ENCODE assay signal across 9 cellular contexts in the genomic region with DNA sequence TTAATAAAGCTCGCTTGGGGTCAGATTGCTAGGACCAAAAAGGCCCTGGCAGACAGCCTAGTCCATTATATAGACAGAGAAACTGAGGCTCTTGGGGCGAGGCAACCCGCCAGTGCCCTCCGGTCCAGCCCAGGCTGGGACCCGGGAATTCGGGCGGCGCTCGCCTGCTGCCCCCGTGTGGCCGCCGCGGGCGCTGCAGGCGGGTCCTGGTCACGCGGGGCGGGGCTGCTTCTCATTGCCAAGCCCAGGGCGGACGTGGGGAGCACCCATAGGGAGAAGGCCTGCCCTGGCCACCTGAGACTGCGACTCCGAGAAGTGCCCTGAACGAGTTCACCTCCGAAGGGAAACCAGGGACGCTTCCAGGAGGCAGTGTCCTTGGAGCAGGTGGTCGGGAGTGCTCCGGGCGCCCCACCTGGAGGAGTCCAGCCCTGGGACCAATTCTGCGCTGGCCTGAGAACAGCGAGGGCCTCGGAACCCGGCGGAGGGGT. TPM values are rescaled to one million over a fixed set of nuclear protein-coding genes. Genes with fewer than 3 reads are reported as not detected.
DNase-seq lines count a peak whose midpoint lies in the region; ATAC-seq and TF ChIP-seq lines count a peak whose summit lies in the region.
"Had no signal": no experiment of that assay in that cellular context is flagged by ENCODE, and none has a peak within 500 bp of the region (broad histone marks: within the 10 kb centered on the region; RNA-seq: fewer than 3 reads in every experiment).

No MANE protein-coding gene starts in this region.

- H3K4me1 Mint-ChIP-seq in CD8-positive, alpha-beta T cell (ENCODE audit: low read depth), result no peaks in the 10 kb centered on the region
- no peaks in the 10 kb centered on the region for H3K4me1 Mint-ChIP-seq in activated naive CD4-positive, alpha-beta T cell treated with anti-CD3 and anti-CD28 coated beads for 36 hours (ENCODE audit: low read depth)

- H3K9me3 Mint-ChIP-seq in CD8-positive, alpha-beta T cell, result no peaks in the 10 kb centered on the region
- no peaks in the 10 kb centered on the region for H3K9me3 Mint-ChIP-seq in activated naive CD4-positive, alpha-beta T cell treated with anti-CD3 and anti-CD28 coated beads for 36 hours

- no peak overlapping the region for H3K27ac Mint-ChIP-seq in CD8-positive, alpha-beta T cell
- no peak overlapping the region for H3K27ac Mint-ChIP-seq in activated naive CD4-positive, alpha-beta T cell treated with anti-CD3 and anti-CD28 coated beads for 36 hours

- peak; percentile 98 for ATAC-seq in CD8-positive, alpha-beta T cell
- ATAC-seq in HCT116 (peak; percentile 90), Right ventricle myocardium superior (ENCODE audit: poor library complexity) (peak; percentile 92), psoas muscle (peak; percentile 80 to 93 (median 86)), HG03457 (IDR thresholded peaks at IDR 0.05; ENCODE audit: unreplicated experiment) (no peak)

- RAD21 ChIA-PET in HCT116 (lab: Charles Lee; ENCODE audit: low non-redundant PET in 1 of 2, low total read pairs in 2 of 2, uncharacterized antibody in 2 of 2, unreplicated experiment in 2 of 2), result interaction anchor here in 1 of 2 experiments (0.5 kb wide), 1 partner anchor 14 kb away, joined by 3 read pairs; no protein-coding TSS in a partner anchor

- no peak overlapping the region for H3K4me2 ChIP-seq in HCT116 (ENCODE audit: low read length)

- peak; percentile 46 to 87 (median 67) for DNase-seq in CD8-positive, alpha-beta T cell
- DNase-seq in HCT116 (ENCODE audit: low read depth, low spot score), result peak; percentile 8
- DNase-seq in SK-N-DZ (ENCODE audit: low spot score), result peak; percentile 52
- DNase-seq in activated naive CD4-positive, alpha-beta T cell treated with anti-CD3 and anti-CD28 coated beads for 36 hours, result peak; percentile 65
- DNase-seq in Right ventricle myocardium superior, result peak; percentile 85
- DNase-seq in psoas muscle, result peak; percentile 73 to 83
- no peak for DNase-seq in vagina (ENCODE audit: extremely low spot score in 2 of 2)

- TF ChIP-seq CTCF in CD8-positive, alpha-beta T cell (IDR thresholded peaks at IDR 0.05), result peak; percentile 99
- peak; percentile 81 to 96 (median 94) for TF ChIP-seq CTCF in HCT116 (IDR thresholded peaks at IDR 0.05 in 2 of 3, conservative IDR thresholded peaks at IDR 0.05 in 1 of 3; ENCODE audit: borderline replicate concordance in 1 of 3, insufficient read depth in 1 of 3, low read depth in 2 of 3, low read length in 2 of 3)
- TF ChIP-seq CTCF in psoas muscle (IDR thresholded peaks at IDR 0.05), result peak; percentile 99
- TF ChIP-seq CTCF in vagina (IDR thresholded peaks at IDR 0.05), result peak; percentile 91 to 98 (median 95)

- no peak overlapping the region for H3K27ac ChIP-seq in CD8-positive, alpha-beta T cell (ENCODE audit: low read depth, low read length)
- H3K27ac ChIP-seq in HCT116 (ENCODE audit: low read depth, low read length) (no peak overlapping the region), psoas muscle (no peak overlapping the region), vagina (peak overlapping the region; percentile 7)
- H3K27ac ChIP-seq: SJSA1 had no signal

- intact Hi-C loops in CD8-positive, alpha-beta T cell (cut with DNase I, micrococcal nuclease), result loop anchor here (1.0 to 5.0 kb wide), 7 partner anchors 36 to 301 kb away; partner anchors contain the start of genes CSNK1E (in 1 of the 2), DMC1 (in 1 of the 2) and PICK1 (in 1 of the 2)
- intact Hi-C loops in HCT116 (cut with micrococcal nuclease), result loop anchor here (1.0 to 2.0 kb wide), 3 partner anchors 220 to 301 kb away; no protein-coding TSS in a partner anchor
- intact Hi-C loops in activated naive CD4-positive, alpha-beta T cell treated with anti-CD3 and anti-CD28 coated beads for 36 hours (cut with micrococcal nuclease), result loop anchor here (1.0 to 5.0 kb wide), 4 partner anchors 56 to 301 kb away; no protein-coding TSS in a partner anchor
- intact Hi-C loops in Right ventricle myocardium superior (cut with DNase I), result loop anchor here (10.0 kb wide), 1 partner anchor 298 kb away; the partner anchor contains the start of gene PICK1
- intact Hi-C loops in psoas muscle (cut with DNase I), result loop anchor here (2.0 to 10.0 kb wide), 4 partner anchors 91 to 301 kb away; no protein-coding TSS in a partner anchor
- intact Hi-C loops in vagina (cut with DNase I), result loop anchor here (10.0 kb wide), 2 partner anchors 48 to 238 kb away; partner anchors contain the start of gene BAIAP2L2

- peak; percentile 90 for TF ChIP-seq RAD21 in HCT116 (IDR thresholded peaks at IDR 0.05; ENCODE audit: low read depth)

- no TSS peak for BruUV-seq in HCT116 (replicated peaks; lab: Mats Ljungman, UMichigan)

- no peaks in the 10 kb centered on the region for H3K9me2 ChIP-seq in HCT116 (ENCODE audit: insufficient read depth)

- no peak overlapping the region for H3K4me3 Mint-ChIP-seq in CD8-positive, alpha-beta T cell
- H3K4me3 Mint-ChIP-seq in activated naive CD4-positive, alpha-beta T cell treated with anti-CD3 and anti-CD28 coated beads for 36 hours, result no peak overlapping the region

- H4K20me1 ChIP-seq in HCT116 (ENCODE audit: insufficient read depth), result no peaks in the 10 kb centered on the region

- H3K27me3 Mint-ChIP-seq in CD8-positive, alpha-beta T cell (ENCODE audit: low read depth), result no peaks in the 10 kb centered on the region
- no peaks in the 10 kb centered on the region for H3K27me3 Mint-ChIP-seq in activated naive CD4-positive, alpha-beta T cell treated with anti-CD3 and anti-CD28 coated beads for 36 hours (ENCODE audit: low read depth)

- no peak overlapping the region for H2AFZ ChIP-seq in HCT116 (ENCODE audit: low read depth, low read length, poor library complexity, severe bottlenecking)

- no peak overlapping the region for H3K9ac ChIP-seq in HCT116 (ENCODE audit: low read length)

- POLR2A ChIA-PET in CD8-positive, alpha-beta T cell (lab: Charles Lee), result no interaction called here
- POLR2A ChIA-PET in HCT116 (lab: Charles Lee), result no interaction called here

- no peaks in the 10 kb centered on the region for H3K27me3 ChIP-seq in CD8-positive, alpha-beta T cell (ENCODE audit: insufficient read depth, low read length)
- H3K27me3 ChIP-seq in HCT116 (ENCODE audit: insufficient read depth, low read length), result no peaks in the 10 kb centered on the region
- no peaks in the 10 kb centered on the region for H3K27me3 ChIP-seq in psoas muscle (ENCODE audit: insufficient read depth in 3 of 3, low read length in 2 of 3)
- no peaks in the 10 kb centered on the region for H3K27me3 ChIP-seq in vagina
- H3K27me3 ChIP-seq: SJSA1 had no signal

- H3K36me3 Mint-ChIP-seq in CD8-positive, alpha-beta T cell, result no peaks in the 10 kb centered on the region
- H3K36me3 Mint-ChIP-seq in activated naive CD4-positive, alpha-beta T cell treated with anti-CD3 and anti-CD28 coated beads for 36 hours (ENCODE audit: low read depth), result no peaks in the 10 kb centered on the region

- H3K36me3 ChIP-seq in CD8-positive, alpha-beta T cell (ENCODE audit: insufficient read depth, low read length), result no peaks in the 10 kb centered on the region
- H3K36me3 ChIP-seq in HCT116 (ENCODE audit: control insufficient read depth in 1 of 2, insufficient read depth in 2 of 2, low read length in 2 of 2) (no peaks in the 10 kb centered on the region), psoas muscle (ENCODE audit: insufficient read depth in 1 of 2, low read depth in 1 of 2) (peaks cover 0 to 21% of the 10 kb centered on the region in 2 donors), vagina (no peaks in the 10 kb centered on the region)
- H3K36me3 ChIP-seq: SJSA1 had no signal

- no peaks in the 10 kb centered on the region for H3K79me2 ChIP-seq in HCT116 (ENCODE audit: insufficient read depth, low read length)

- TF ChIP-seq POLR2A in HCT116 (IDR thresholded peaks at IDR 0.05; ENCODE audit: borderline replicate concordance, extremely low read depth, insufficient read depth, insufficient read length), result no peak
- no peak for TF ChIP-seq POLR2A in vagina (IDR thresholded peaks at IDR 0.05)

- no peak overlapping the region for H3K4me3 ChIP-seq in CD8-positive, alpha-beta T cell (ENCODE audit: low read depth, low read length)
- H3K4me3 ChIP-seq in HCT116 (replicated peaks in 1 of 2; ENCODE audit: low read depth in 1 of 2, low read length in 2 of 2) (no peak overlapping the region), psoas muscle (no peak overlapping the region), vagina (no peak overlapping the region)
- H3K4me3 ChIP-seq: SJSA1 had no signal

- H3K4me1 ChIP-seq in CD8-positive, alpha-beta T cell (ENCODE audit: insufficient read depth, low read length), result peaks cover 6% of the 10 kb centered on the region
- H3K4me1 ChIP-seq in HCT116 (ENCODE audit: control insufficient read depth in 1 of 2, insufficient read depth in 2 of 2, low read length in 2 of 2) (peaks cover 0 to 6% of the 10 kb centered on the region in 2 experiments; a peak in 1 of 4 replicates), psoas muscle (peaks cover 2% of the 10 kb centered on the region), vagina (no peaks in the 10 kb centered on the region)

- CTCF ChIA-PET in CD8-positive, alpha-beta T cell (lab: Charles Lee), result interaction anchor here (0.7 to 4.4 kb wide), 11 partner anchors 9 to 344 kb away, joined by 3 to 44 read pairs (median 3); no protein-coding TSS in a partner anchor
- CTCF ChIA-PET in HCT116 (lab: Charles Lee), result no interaction called here
- CTCF ChIA-PET in activated naive CD4-positive, alpha-beta T cell treated with anti-CD3 and anti-CD28 coated beads for 36 hours (lab: Charles Lee), result interaction anchor here (0.9 to 1.4 kb wide), 3 partner anchors 88 to 301 kb away, joined by 3 to 7 read pairs (median 4); no protein-coding TSS in a partner anchor

- no peaks in the 10 kb centered on the region for H3K9me3 ChIP-seq in CD8-positive, alpha-beta T cell (ENCODE audit: low read length)
- H3K9me3 ChIP-seq in HCT116 (ENCODE audit: control insufficient read depth in 1 of 2, insufficient read depth in 1 of 2, low read depth in 1 of 2, low read length in 2 of 2) (no peaks in the 10 kb centered on the region), psoas muscle (no peaks in the 10 kb centered on the region), vagina (no peaks in the 10 kb centered on the region)
- H3K9me3 ChIP-seq: SJSA1 had no signal

- WGBS in psoas muscle, 3 donors, result 14 to 24% (median 19%) methylated on average over 33 of the region's 33 CpGs

TF ChIP-seq in HCT116, 20 proteins besides CTCF, POLR2A, EP300 and RAD21 (continues in another document):
- TF ChIP-seq, protein P1, sequence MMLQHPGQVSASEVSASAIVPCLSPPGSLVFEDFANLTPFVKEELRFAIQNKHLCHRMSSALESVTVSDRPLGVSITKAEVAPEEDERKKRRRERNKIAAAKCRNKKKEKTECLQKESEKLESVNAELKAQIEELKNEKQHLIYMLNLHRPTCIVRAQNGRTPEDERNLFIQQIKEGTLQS (IDR thresholded peaks at IDR 0.05), result no peak

RNA-seq across cellular contexts. Expression of gene CSNK1E, which starts 36.0 kb away (rescaled TPM):
- 100 to 1,000 TPM; 172 to 178 TPM for total RNA-seq in CD8-positive, alpha-beta T cell
- total RNA-seq in HCT116 (2021; ENCODE audit: unreplicated experiment) (190 TPM), Right ventricle myocardium superior (65.7 TPM), psoas muscle (10 to 100 TPM; 41.4 to 61.8 (median 49.0) TPM), vagina (162 TPM)
- 148 and 171 TPM in 2 replicates for polyA plus RNA-seq in HCT116 (2012)
- polyA plus RNA-seq in SK-N-DZ (2014; cell fraction: cytosol; rRNA removed), result 194 and 221 TPM in 2 replicates
- polyA plus RNA-seq in SK-N-DZ (2014; cell fraction: nucleus; rRNA removed), result 262 and 293 TPM in 2 replicates
- total RNA-seq in activated naive CD4-positive, alpha-beta T cell treated with anti-CD3 and anti-CD28 coated beads for 36 hours, result 100 to 1,000 TPM; 105 to 108 TPM
- 100 to 1,000 TPM in 1 of 3 donors, 10 to 100 TPM in 2; 33.4 to 193 (median 63.6) TPM for polyA plus RNA-seq in psoas muscle

Comparison
In these comparisons a context has a peak if more than half of its experiments do, and no peak if none do; other contexts are left out.
1. DNase-seq: peak in CD8-positive, alpha-beta T cell (7 of 7), HCT116 (single experiment), SK-N-DZ (single experiment), activated naive CD4-positive, alpha-beta T cell treated with anti-CD3 and anti-CD28 coated beads for 36 hours (single experiment), Right ventricle myocardium superior (single experiment) and psoas muscle (2 of 2); none in vagina (0 of 2).
2. Peak in every context shown above with its lines, with median percentiles within 50 percentile points of each other: CTCF ChIP-seq.